Comparison of ENCODE assay signal across 22 cellular contexts in the genomic region with DNA sequence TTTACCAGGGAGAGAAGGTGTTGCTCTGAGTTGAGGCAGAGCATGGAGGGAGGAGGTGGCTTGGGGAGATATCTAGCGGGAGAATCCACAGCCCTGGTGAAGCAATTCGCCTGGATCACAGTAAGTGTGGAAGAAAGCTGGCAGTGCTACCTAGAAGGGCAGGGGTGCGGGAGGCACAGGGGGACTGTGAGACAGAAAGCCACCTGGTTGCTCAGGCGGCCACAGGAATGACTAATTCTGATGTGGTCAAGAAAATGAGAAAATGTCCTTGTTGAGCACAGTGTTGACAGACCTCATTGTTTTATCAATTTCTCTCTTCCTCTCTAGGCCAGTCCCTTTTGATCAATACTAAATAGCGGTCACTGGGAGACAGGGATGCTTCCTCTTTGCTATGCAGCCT.
"Had no signal": no experiment of that assay in that cellular context is flagged by ENCODE, and none has a peak within 500 bp of the region (broad histone marks: within the 10 kb centered on the region; RNA-seq: fewer than 3 reads in every experiment).

No MANE protein-coding gene starts in this region.

- H3K4me1 ChIP-seq: esophagus muscularis mucosa, lower lobe of right lung, thyroid gland had no signal

- H3K27ac ChIP-seq: dorsolateral prefrontal cortex, epithelial cell of prostate, esophagus muscularis mucosa, gastrocnemius medialis, heart right ventricle, left lung, lower lobe of right lung, spleen, thyroid gland had no signal

- H3K9me3 ChIP-seq: esophagus muscularis mucosa, gastrocnemius medialis, left lung, lower lobe of right lung, spleen, thyroid gland had no signal

- FAIRE-seq: islet of Langerhans, urothelium cell line had no signal

- ATAC-seq: gastrocnemius medialis, heart right ventricle, left lung, lower lobe of right lung, sciatic nerve had no signal

- H3K27me3 Mint-ChIP-seq: memory B cell, naive B cell, type B pancreatic cell had no signal

- H3K4me3 ChIP-seq: dorsolateral prefrontal cortex, esophagus muscularis mucosa, gastrocnemius medialis, heart right ventricle, left lung, lower lobe of right lung, spleen, thyroid gland had no signal

- H3K27me3 ChIP-seq: dorsolateral prefrontal cortex, esophagus muscularis mucosa, gastrocnemius medialis, heart right ventricle, left lung, spleen, thyroid gland had no signal

- DNase-seq: cortex of kidney; dorsolateral prefrontal cortex; effector memory CD4-positive, alpha-beta T cell; gastrocnemius medialis; heart right ventricle; hypothalamus; left lung; lower lobe of right lung; naive B cell; spleen; stimulated activated CD4-positive, alpha-beta T cell treated with anti-CD3 and anti-CD28 coated beads, Interleukin-15, amount 100 ng/mL, for 24 hours; stimulated activated CD4-positive, alpha-beta T cell treated with anti-CD3 and anti-CD28 coated beads, Interleukin-1b, Interleukin-23, amount 100 ng/mL, for 48 hours; stimulated activated naive CD4-positive, alpha-beta T cell treated with Interleukin-2 at 50 U/mL for 16 hours; thyroid gland had no signal

- H3K27ac Mint-ChIP-seq: memory B cell, nephron, type B pancreatic cell had no signal

- H3K4me3 Mint-ChIP-seq: memory B cell, naive B cell, nephron, type B pancreatic cell had no signal
